ENCODE assay signal across 15 cellular contexts in the genomic region with DNA sequence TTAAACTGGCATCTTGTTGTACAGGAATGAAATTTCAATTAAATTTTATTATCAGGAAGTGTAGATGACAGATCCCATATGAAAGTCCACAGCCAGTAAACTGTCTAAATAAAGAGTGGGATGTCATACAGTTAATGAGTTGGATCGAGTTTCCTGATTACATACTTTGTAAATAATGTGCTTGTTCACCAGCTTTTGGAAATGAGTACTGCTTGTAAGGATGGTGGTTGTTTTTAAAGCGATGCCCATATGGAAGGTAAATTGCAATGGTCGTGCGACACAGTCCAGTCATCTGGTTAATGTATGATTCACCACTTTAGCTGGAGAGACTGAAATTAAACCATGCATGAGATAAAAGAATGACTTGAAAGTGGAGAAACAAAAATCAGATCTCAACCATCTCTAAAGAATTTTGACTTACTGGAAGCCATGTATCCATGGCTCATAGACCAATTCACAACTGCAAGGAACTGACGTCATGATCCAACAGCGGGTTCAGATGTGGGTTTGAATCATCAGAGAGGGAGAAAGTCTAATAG. TPM values are rescaled to one million over a fixed set of nuclear protein-coding genes. Genes with fewer than 3 reads are reported as not detected.
DNase-seq lines count a peak whose midpoint lies in the region; ATAC-seq and TF ChIP-seq lines count a peak whose summit lies in the region.
"Had no signal": no experiment of that assay in that cellular context is flagged by ENCODE, and none has a peak within 500 bp of the region (broad histone marks: within the 10 kb centered on the region; RNA-seq: fewer than 3 reads in every experiment).

No MANE protein-coding gene starts in this region.

- intact Hi-C loops in spleen (cut with DNase I; ENCODE audit: low total_unique reads) = no loop called here

- H3K4me1 ChIP-seq in spleen = no peaks in the 10 kb centered on the region

- H3K27me3 Mint-ChIP-seq in activated T-cell treated with anti-CD3 and anti-CD28 coated beads, Interleukin-2, amount 50 U/mL, for 72 hours (ENCODE audit: low read depth) = peaks cover 4% of the 10 kb centered on the region
- H3K27me3 Mint-ChIP-seq in activated T-cell treated with anti-CD3 and anti-CD28 coated beads, Interleukin-2, amount 50 U/mL, for 24 hours = peaks cover 2% of the 10 kb centered on the region
- no peaks in the 10 kb centered on the region for H3K27me3 Mint-ChIP-seq in activated naive CD8-positive, alpha-beta T cell treated with anti-CD3 and anti-CD28 coated beads for 36 hours

- peaks cover 5% of the 10 kb centered on the region for H3K4me1 Mint-ChIP-seq in activated T-cell treated with anti-CD3 and anti-CD28 coated beads, Interleukin-2, amount 50 U/mL, for 72 hours (ENCODE audit: low read depth)
- no peaks in the 10 kb centered on the region for H3K4me1 Mint-ChIP-seq in activated T-cell treated with anti-CD3 and anti-CD28 coated beads, Interleukin-2, amount 50 U/mL, for 24 hours (ENCODE audit: low read depth)
- no peaks in the 10 kb centered on the region for H3K4me1 Mint-ChIP-seq in activated naive CD8-positive, alpha-beta T cell treated with anti-CD3 and anti-CD28 coated beads for 36 hours

- ATAC-seq in activated T-cell treated with anti-CD3 and anti-CD28 coated beads, Interleukin-2, amount 50 U/mL, for 72 hours (replicated peaks in 1 of 2) = peak; percentile 60 to 76
- ATAC-seq in GM18867 (IDR thresholded peaks at IDR 0.05; ENCODE audit: unreplicated experiment) = no peak
- ATAC-seq: HCT116, right cardiac atrium had no signal

- TF ChIP-seq CTCF in fibroblast of mammary gland (conservative IDR thresholded peaks at IDR 0.05; ENCODE audit: control insufficient read depth, insufficient read depth, low read depth, low read length) (no peak), spleen (IDR thresholded peaks at IDR 0.05 in 8 of 11, conservative IDR thresholded peaks at IDR 0.05 in 3 of 11) (no peak)

- H3K27ac ChIP-seq in spleen = no peak overlapping the region
- H3K27ac ChIP-seq: BLaER1 treated with 17β-estradiol and CSF1 and Interleukin-3, amounts not matched to agents 10 nM and 100 nM; PC-9 had no signal

- 64 to 80% (median 69%) methylated on average over 6 of the region's 6 CpGs for WGBS in spleen, 5 donors

- no peak overlapping the region for H3K27ac Mint-ChIP-seq in activated T-cell treated with anti-CD3 and anti-CD28 coated beads, Interleukin-2, amount 50 U/mL, for 72 hours
- no peak overlapping the region for H3K27ac Mint-ChIP-seq in activated T-cell treated with anti-CD3 and anti-CD28 coated beads, Interleukin-2, amount 50 U/mL, for 24 hours
- no peak overlapping the region for H3K27ac Mint-ChIP-seq in activated naive CD8-positive, alpha-beta T cell treated with anti-CD3 and anti-CD28 coated beads for 36 hours

- no peaks in the 10 kb centered on the region for H3K9me3 ChIP-seq in spleen
- H3K9me3 ChIP-seq: BLaER1 treated with 17β-estradiol and CSF1 and Interleukin-3, amounts not matched to agents 10 nM and 100 nM had no signal

- H3K4me3 ChIP-seq in fibroblast of mammary gland (ENCODE audit: control insufficient read depth, low read depth, low read length) = no peak overlapping the region
- H3K4me3 ChIP-seq in spleen = no peak overlapping the region
- H3K4me3 ChIP-seq: BLaER1 treated with 17β-estradiol and CSF1 and Interleukin-3, amounts not matched to agents 10 nM and 100 nM; PC-9 had no signal

- DNase-seq in activated T-cell treated with anti-CD3 and anti-CD28 coated beads, Interleukin-2, amount 50 U/mL, for 72 hours = no peak
- DNase-seq in activated T-cell treated with anti-CD3 and anti-CD28 coated beads, Interleukin-2, amount 50 U/mL, for 24 hours = no peak
- DNase-seq in NCI-H69 (lab: John Stamatoyannopoulos, UW) (peak; percentile 86), fibroblast of mammary gland (ENCODE audit: low read depth) (peak; percentile 71), stromal cell of bone marrow (ENCODE audit: low read depth) (peak; percentile 21), spleen (no peak)
- DNase-seq in activated naive CD8-positive, alpha-beta T cell treated with anti-CD3 and anti-CD28 coated beads for 36 hours = no peak
- DNase-seq: activated T-cell treated with anti-CD3 and anti-CD28 coated beads, Interleukin-2, amount 50 U/mL, for 48 hours; glutamatergic neuron; NCI-H1105 treated with DMSO at 0.1 percent for 48 hours; PC-9; right cardiac atrium had no signal

- no peak overlapping the region for H3K4me3 Mint-ChIP-seq in activated T-cell treated with anti-CD3 and anti-CD28 coated beads, Interleukin-2, amount 50 U/mL, for 72 hours
- no peak overlapping the region for H3K4me3 Mint-ChIP-seq in activated T-cell treated with anti-CD3 and anti-CD28 coated beads, Interleukin-2, amount 50 U/mL, for 24 hours
- no peak overlapping the region for H3K4me3 Mint-ChIP-seq in activated naive CD8-positive, alpha-beta T cell treated with anti-CD3 and anti-CD28 coated beads for 36 hours

- no peaks in the 10 kb centered on the region for H3K36me3 ChIP-seq in spleen
- H3K36me3 ChIP-seq: BLaER1 treated with 17β-estradiol and CSF1 and Interleukin-3, amounts not matched to agents 10 nM and 100 nM had no signal

- H3K36me3 Mint-ChIP-seq in activated T-cell treated with anti-CD3 and anti-CD28 coated beads, Interleukin-2, amount 50 U/mL, for 72 hours (ENCODE audit: insufficient read depth in 2 of 2) = no peaks in the 10 kb centered on the region
- no peaks in the 10 kb centered on the region for H3K36me3 Mint-ChIP-seq in activated T-cell treated with anti-CD3 and anti-CD28 coated beads, Interleukin-2, amount 50 U/mL, for 24 hours (ENCODE audit: low read depth)
- H3K36me3 Mint-ChIP-seq in activated naive CD8-positive, alpha-beta T cell treated with anti-CD3 and anti-CD28 coated beads for 36 hours = no peaks in the 10 kb centered on the region

- no peak for TF ChIP-seq POLR2A in spleen (IDR thresholded peaks at IDR 0.05)

- no peaks in the 10 kb centered on the region for H3K9me3 Mint-ChIP-seq in activated T-cell treated with anti-CD3 and anti-CD28 coated beads, Interleukin-2, amount 50 U/mL, for 72 hours
- no peaks in the 10 kb centered on the region for H3K9me3 Mint-ChIP-seq in activated T-cell treated with anti-CD3 and anti-CD28 coated beads, Interleukin-2, amount 50 U/mL, for 24 hours
- H3K9me3 Mint-ChIP-seq in activated naive CD8-positive, alpha-beta T cell treated with anti-CD3 and anti-CD28 coated beads for 36 hours = no peaks in the 10 kb centered on the region

- H3K27me3 ChIP-seq in spleen (replicated peaks in 1 of 7) = no peaks in the 10 kb centered on the region
- H3K27me3 ChIP-seq: BLaER1 treated with 17β-estradiol and CSF1 and Interleukin-3, amounts not matched to agents 10 nM and 100 nM had no signal

RNA-seq across cellular contexts. Expression of a gene that starts 48.8 kb away (rescaled TPM):
- 1 to 10 TPM; 1.7 to 1.9 TPM for total RNA-seq in activated T-cell treated with anti-CD3 and anti-CD28 coated beads, Interleukin-2, amount 50 U/mL, for 72 hours
- 1 to 10 TPM; 1.8 to 4.9 (median 2.3) TPM for total RNA-seq in spleen
- polyA plus RNA-seq in spleen = 1 to 10 TPM; 1.2 to 2.2 (median 1.5) TPM
- total RNA-seq in activated naive CD8-positive, alpha-beta T cell treated with anti-CD3 and anti-CD28 coated beads for 36 hours = 1 to 10 TPM; 1.9 to 2.2 TPM

Comparison
In these comparisons a context has a peak if more than half of its experiments do, and no peak if none do; other contexts are left out.
1. DNase-seq: peak in NCI-H69 (single experiment), fibroblast of mammary gland (single experiment) and stromal cell of bone marrow (single experiment); none in activated T-cell treated with anti-CD3 and anti-CD28 coated beads, Interleukin-2, amount 50 U/mL, for 72 hours (0 of 2), activated T-cell treated with anti-CD3 and anti-CD28 coated beads, Interleukin-2, amount 50 U/mL, for 24 hours (single experiment), spleen (single experiment) and activated naive CD8-positive, alpha-beta T cell treated with anti-CD3 and anti-CD28 coated beads for 36 hours (single experiment).